In the genomic region with DNA sequence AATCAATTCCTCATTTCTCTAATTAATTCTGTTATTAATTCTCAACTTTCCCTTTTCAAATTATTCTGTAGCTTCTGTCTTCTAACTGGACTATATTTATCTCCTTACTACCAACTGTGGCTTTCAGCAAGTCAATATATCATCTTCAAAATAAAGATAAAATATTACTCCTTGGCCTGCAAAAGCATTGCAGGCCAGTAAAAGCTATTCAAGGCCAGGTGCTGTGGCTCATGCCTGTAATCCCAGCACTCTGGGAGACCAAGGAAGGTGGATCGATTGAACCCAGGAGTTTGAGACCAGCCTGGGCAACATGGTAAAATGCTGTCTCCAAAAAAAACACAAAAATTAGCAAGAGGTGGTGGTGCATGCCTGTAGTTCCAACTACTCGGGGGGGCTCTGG, we compare ENCODE assay signal across 23 cellular contexts. TPM values are rescaled to one million over a fixed set of nuclear protein-coding genes. Genes with fewer than 3 reads are reported as not detected.
"Had no signal": no experiment of that assay in that cellular context is flagged by ENCODE, and none has a peak within 500 bp of the region (broad histone marks: within the 10 kb centered on the region; RNA-seq: fewer than 3 reads in every experiment).

No MANE protein-coding gene starts in this region.

- FAIRE-seq: HTR-8/SVneo, RCC 7860 had no signal

- H3K9ac ChIP-seq: SK-N-SH had no signal

- H3K27ac Mint-ChIP-seq: IgD-negative memory B cell had no signal

- H3K27me3 ChIP-seq: MG63 had no signal

- H3K4me2 ChIP-seq: SK-N-SH had no signal

- H3K9me3 Mint-ChIP-seq: IgD-negative memory B cell had no signal

- H3K4me3 Mint-ChIP-seq: IgD-negative memory B cell had no signal

- H3K27me3 Mint-ChIP-seq: IgD-negative memory B cell had no signal

- H3K27ac ChIP-seq: HL-60 had no signal

- H3K9me3 ChIP-seq: MG63, SK-N-SH had no signal

- H3K4me3 ChIP-seq: MG63 had no signal

- DNase-seq: KBM-7, MG63, NCI-H1092 treated with DMSO at 0.1 percent for 48 hours, NCI-H1436, NCI-H187, NCI-H2029, NCI-H2081 treated with DMSO at 0.1 percent for 48 hours, NCI-H2171, NCI-H226, NCI-H446, NCI-H510A, NCI-H524 treated with DMSO at 0.1 percent for 48 hours, NCI-H69, NCI-H774, RPMI8226, SHP77, SK-N-SH had no signal

RNA-seq across cellular contexts. Expression of gene LDLRAD2, which starts 57.0 kb away (rescaled TPM):
- total RNA-seq: LHCN-M2, SK-MEL-5 had no signal
